ENCODE assay signal across 26 cellular contexts in the genomic region with DNA sequence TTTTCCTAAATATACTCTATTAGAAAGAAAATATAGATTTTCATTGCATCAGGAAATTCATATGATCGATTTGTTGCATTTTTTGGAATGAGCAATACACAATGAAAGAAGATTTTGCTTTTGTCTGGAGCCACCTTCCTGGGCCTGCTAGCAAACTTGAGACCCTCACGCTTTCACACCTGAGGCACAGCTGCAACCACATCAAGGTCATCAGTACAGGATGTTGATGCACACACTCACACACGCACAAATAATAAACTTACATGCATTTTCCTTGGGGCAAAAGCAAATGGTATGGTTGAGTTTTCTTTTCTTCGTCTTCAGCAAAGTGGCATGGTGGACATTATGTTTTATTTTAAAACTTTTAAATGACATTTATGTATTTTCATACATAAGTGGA.
DNase-seq lines count a peak whose midpoint lies in the region; ATAC-seq lines count a peak whose summit lies in the region.
"Had no signal": no experiment of that assay in that cellular context is flagged by ENCODE, and none has a peak within 500 bp of the region (broad histone marks: within the 10 kb centered on the region; RNA-seq: fewer than 3 reads in every experiment).

No MANE protein-coding gene starts in this region.

- DNase-seq in activated naive CD4-positive, alpha-beta T cell treated with anti-CD3 and anti-CD28 coated beads, Interleukin-2, amount 10 ng/mL, durations not matched to agents 7 days and 5 days = peak; percentile 47
- DNase-seq in activated naive CD4-positive, alpha-beta T cell (lab: John Stamatoyannopoulos, UW) = no peak
- peak; percentile 27 for DNase-seq in activated CD4-positive, alpha-beta memory T cell treated with anti-CD3 and anti-CD28 coated beads, Interleukin-2, amount 10 ng/mL, durations not matched to agents 7 days and 5 days
- peak in 7 of 10 donors; percentile 5 to 63 (median 29) for DNase-seq in naive thymus-derived CD8-positive, alpha-beta T cell
- DNase-seq in HPDE6-E6E7 (ENCODE audit: extremely low spot score) = no peak
- DNase-seq in NCI-H82 (lab: John Stamatoyannopoulos, UW) = no peak
- DNase-seq: activated CD4-positive, alpha-beta T cell treated with anti-CD3 and anti-CD28 coated beads, Interleukin-2, amount 50 U/mL, for 48 hours; cortex of kidney; esophagus squamous epithelium; Kasumi-1; mesendoderm; NCI-H1694; NCI-H2171 treated with DMSO at 0.1 percent for 48 hours; NCI-H524; occipital lobe; SJCRH30 had no signal

- H3K9me3 Mint-ChIP-seq in activated naive CD4-positive, alpha-beta T cell treated with anti-CD3 and anti-CD28 coated beads, Interleukin-2, amount 10 ng/mL, durations not matched to agents 7 days and 5 days = peaks cover 13% of the 10 kb centered on the region
- peaks cover 9% of the 10 kb centered on the region for H3K9me3 Mint-ChIP-seq in activated CD4-positive, alpha-beta memory T cell treated with anti-CD3 and anti-CD28 coated beads, Interleukin-2, amount 10 ng/mL, durations not matched to agents 7 days and 5 days
- peaks cover 0 to 11% (median 6%) of the 10 kb centered on the region in 9 donors for H3K9me3 Mint-ChIP-seq in naive thymus-derived CD8-positive, alpha-beta T cell

- no peaks in the 10 kb centered on the region for H3K36me3 ChIP-seq in KOPT-K1 (ENCODE audit: insufficient read depth, low read length)
- H3K36me3 ChIP-seq: esophagus squamous epithelium, HAP-1, SJCRH30, thoracic aorta had no signal

- H3K9me3 ChIP-seq in KOPT-K1 (ENCODE audit: insufficient read depth, low read length, poor library complexity, severe bottlenecking) = peaks cover 7% of the 10 kb centered on the region
- H3K9me3 ChIP-seq: esophagus squamous epithelium, HAP-1, SJCRH30, thoracic aorta had no signal

- peak; percentile 57 to 63 for ATAC-seq in naive thymus-derived CD8-positive, alpha-beta T cell
- ATAC-seq: left lobe of liver; stimulated activated memory B cell treated with anti-CD40 and anti-IgM and Interleukin-4, amounts not matched to agents 10 μg/mL and 1 μg/mL and 100 μg/mL, for 72 hours had no signal

- POLR2A ChIA-PET in activated CD4-positive, alpha-beta memory T cell treated with anti-CD3 and anti-CD28 coated beads, Interleukin-2, amount 10 ng/mL, durations not matched to agents 7 days and 5 days (lab: Charles Lee) = no interaction called here
- POLR2A ChIA-PET in naive thymus-derived CD8-positive, alpha-beta T cell (lab: Charles Lee) = no interaction called here

- H3K27ac Mint-ChIP-seq in activated naive CD4-positive, alpha-beta T cell treated with anti-CD3 and anti-CD28 coated beads, Interleukin-2, amount 10 ng/mL, durations not matched to agents 7 days and 5 days = peak overlapping the region; percentile 35
- no peak overlapping the region for H3K27ac Mint-ChIP-seq in activated CD4-positive, alpha-beta memory T cell treated with anti-CD3 and anti-CD28 coated beads, Interleukin-2, amount 10 ng/mL, durations not matched to agents 7 days and 5 days
- peak overlapping the region in 8 of 10 donors; percentile 32 to 90 (median 78) for H3K27ac Mint-ChIP-seq in naive thymus-derived CD8-positive, alpha-beta T cell
- H3K27ac Mint-ChIP-seq: activated T-cell treated with anti-CD3 and anti-CD28 coated beads, Interleukin-2, amount 50 U/mL, for 72 hours; stimulated activated memory B cell treated with anti-CD40 and anti-IgM and Interleukin-4, amounts not matched to agents 10 μg/mL and 1 μg/mL and 100 μg/mL, for 72 hours had no signal

- peak overlapping the region; percentile 35 for H3K27ac ChIP-seq in KOPT-K1 (ENCODE audit: low read depth, low read length, poor library complexity, severe bottlenecking)
- H3K27ac ChIP-seq: C4-2B, esophagus squamous epithelium, hepatocyte, SJCRH30, skin epidermis, thoracic aorta, VCaP had no signal

- H3K4me3 Mint-ChIP-seq in activated naive CD4-positive, alpha-beta T cell treated with anti-CD3 and anti-CD28 coated beads, Interleukin-2, amount 10 ng/mL, durations not matched to agents 7 days and 5 days = no peak overlapping the region
- no peak overlapping the region for H3K4me3 Mint-ChIP-seq in activated CD4-positive, alpha-beta memory T cell treated with anti-CD3 and anti-CD28 coated beads, Interleukin-2, amount 10 ng/mL, durations not matched to agents 7 days and 5 days
- H3K4me3 Mint-ChIP-seq in naive thymus-derived CD8-positive, alpha-beta T cell = peak overlapping the region in 9 of 10 donors; percentile 3 to 69 (median 58)
- H3K4me3 Mint-ChIP-seq: activated T-cell treated with anti-CD3 and anti-CD28 coated beads, Interleukin-2, amount 50 U/mL, for 72 hours; stimulated activated memory B cell treated with anti-CD40 and anti-IgM and Interleukin-4, amounts not matched to agents 10 μg/mL and 1 μg/mL and 100 μg/mL, for 72 hours had no signal

- CTCF ChIA-PET in activated naive CD4-positive, alpha-beta T cell treated with anti-CD3 and anti-CD28 coated beads, Interleukin-2, amount 10 ng/mL, durations not matched to agents 7 days and 5 days (lab: Charles Lee) = no interaction called here
- CTCF ChIA-PET in activated CD4-positive, alpha-beta memory T cell treated with anti-CD3 and anti-CD28 coated beads, Interleukin-2, amount 10 ng/mL, durations not matched to agents 7 days and 5 days (lab: Charles Lee) = no interaction called here

- H3K27me3 Mint-ChIP-seq in activated naive CD4-positive, alpha-beta T cell treated with anti-CD3 and anti-CD28 coated beads, Interleukin-2, amount 10 ng/mL, durations not matched to agents 7 days and 5 days = no peaks in the 10 kb centered on the region
- H3K27me3 Mint-ChIP-seq in activated CD4-positive, alpha-beta memory T cell treated with anti-CD3 and anti-CD28 coated beads, Interleukin-2, amount 10 ng/mL, durations not matched to agents 7 days and 5 days = no peaks in the 10 kb centered on the region
- H3K27me3 Mint-ChIP-seq in naive thymus-derived CD8-positive, alpha-beta T cell = no peaks in the 10 kb centered on the region
- H3K27me3 Mint-ChIP-seq: stimulated activated memory B cell treated with anti-CD40 and anti-IgM and Interleukin-4, amounts not matched to agents 10 μg/mL and 1 μg/mL and 100 μg/mL, for 72 hours had no signal

- peaks cover 29% of the 10 kb centered on the region for H3K4me1 Mint-ChIP-seq in activated naive CD4-positive, alpha-beta T cell treated with anti-CD3 and anti-CD28 coated beads, Interleukin-2, amount 10 ng/mL, durations not matched to agents 7 days and 5 days
- H3K4me1 Mint-ChIP-seq in activated CD4-positive, alpha-beta memory T cell treated with anti-CD3 and anti-CD28 coated beads, Interleukin-2, amount 10 ng/mL, durations not matched to agents 7 days and 5 days = peaks cover 8% of the 10 kb centered on the region
- H3K4me1 Mint-ChIP-seq in naive thymus-derived CD8-positive, alpha-beta T cell = peaks cover 13 to 37% (median 28%) of the 10 kb centered on the region in 4 donors
- H3K4me1 Mint-ChIP-seq: stimulated activated memory B cell treated with anti-CD40 and anti-IgM and Interleukin-4, amounts not matched to agents 10 μg/mL and 1 μg/mL and 100 μg/mL, for 72 hours had no signal

- peaks cover 38% of the 10 kb centered on the region for H3K36me3 Mint-ChIP-seq in activated naive CD4-positive, alpha-beta T cell treated with anti-CD3 and anti-CD28 coated beads, Interleukin-2, amount 10 ng/mL, durations not matched to agents 7 days and 5 days
- H3K36me3 Mint-ChIP-seq in activated CD4-positive, alpha-beta memory T cell treated with anti-CD3 and anti-CD28 coated beads, Interleukin-2, amount 10 ng/mL, durations not matched to agents 7 days and 5 days (ENCODE audit: low read depth) = peaks cover 27% of the 10 kb centered on the region
- peaks cover 23 to 31% (median 26%) of the 10 kb centered on the region in 3 donors for H3K36me3 Mint-ChIP-seq in naive thymus-derived CD8-positive, alpha-beta T cell
- H3K36me3 Mint-ChIP-seq: stimulated activated memory B cell treated with anti-CD40 and anti-IgM and Interleukin-4, amounts not matched to agents 10 μg/mL and 1 μg/mL and 100 μg/mL, for 72 hours had no signal

Comparison
In these comparisons a context has a peak if more than half of its experiments do, and no peak if none do; other contexts are left out.
1. DNase-seq: peak in activated naive CD4-positive, alpha-beta T cell treated with anti-CD3 and anti-CD28 coated beads, Interleukin-2, amount 10 ng/mL, durations not matched to agents 7 days and 5 days (single experiment), activated CD4-positive, alpha-beta memory T cell treated with anti-CD3 and anti-CD28 coated beads, Interleukin-2, amount 10 ng/mL, durations not matched to agents 7 days and 5 days (single experiment) and naive thymus-derived CD8-positive, alpha-beta T cell (7 of 10); none in activated naive CD4-positive, alpha-beta T cell (0 of 4), HPDE6-E6E7 (single experiment) and NCI-H82 (single experiment).
2. H3K4me3 Mint-ChIP-seq: peak in naive thymus-derived CD8-positive, alpha-beta T cell (9 of 10); none in activated naive CD4-positive, alpha-beta T cell treated with anti-CD3 and anti-CD28 coated beads, Interleukin-2, amount 10 ng/mL, durations not matched to agents 7 days and 5 days (single experiment) and activated CD4-positive, alpha-beta memory T cell treated with anti-CD3 and anti-CD28 coated beads, Interleukin-2, amount 10 ng/mL, durations not matched to agents 7 days and 5 days (single experiment).